Comparison of ENCODE assay signal across 10 cellular contexts in the genomic region with DNA sequence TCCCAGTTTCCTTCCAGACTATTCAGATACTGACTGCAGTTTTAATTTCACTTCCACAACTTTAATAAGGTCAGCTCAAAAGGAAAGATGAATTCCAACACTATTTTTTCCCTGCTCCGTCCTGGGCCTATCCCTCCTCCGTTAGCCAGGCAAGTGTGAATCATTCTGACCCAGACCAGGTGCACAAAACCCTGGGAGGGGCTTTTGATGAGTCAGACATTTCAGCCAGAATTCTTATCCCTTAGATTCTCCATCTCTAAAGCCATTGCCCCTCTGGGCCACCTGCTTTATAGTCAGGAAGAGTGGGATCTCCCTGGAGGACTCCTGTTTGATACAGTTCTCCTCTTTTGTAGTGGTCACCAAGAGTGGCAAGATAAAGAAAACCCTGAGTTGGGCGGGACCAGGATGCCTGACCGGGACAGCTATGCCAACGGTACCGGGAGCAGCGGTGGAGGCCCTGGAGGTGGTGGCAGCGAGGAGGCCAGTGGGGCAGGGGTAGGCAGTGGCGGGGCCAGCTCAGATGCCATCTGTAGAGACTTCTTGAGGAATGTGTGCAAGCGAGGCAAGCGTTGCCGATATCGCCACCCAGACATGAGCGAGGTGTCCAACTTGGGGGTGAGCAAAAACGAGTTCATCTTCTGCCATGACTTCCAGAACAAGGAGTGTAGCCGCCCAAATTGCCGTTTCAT. TPM values are rescaled to one million over a fixed set of nuclear protein-coding genes. Genes with fewer than 3 reads are reported as not detected.
DNase-seq lines count a peak whose midpoint lies in the region; ATAC-seq, FAIRE-seq and TF ChIP-seq lines count a peak whose summit lies in the region.
"Had no signal": no experiment of that assay in that cellular context is flagged by ENCODE, and none has a peak within 500 bp of the region (broad histone marks: within the 10 kb centered on the region; RNA-seq: fewer than 3 reads in every experiment).

No MANE protein-coding gene starts in this region.

- peaks cover 18% of the 10 kb centered on the region for H3K4me1 Mint-ChIP-seq in GM23338
- peaks cover 36% of the 10 kb centered on the region for H3K4me1 Mint-ChIP-seq in T-helper 2 cell treated with Interferon-gamma antibody and Interleukin-4, amounts not matched to agents 5 μg/mL and 100 μg/mL, for 36 hours (ENCODE audit: low read depth)

- peak overlapping the region; percentile 64; the same call in 1 of the 2 replicates for H3K9ac ChIP-seq in SU-DHL-6 (ENCODE audit: low read length)
- peak overlapping the region in 2 of 3 donors; percentile 75 to 95 for H3K9ac ChIP-seq in skeletal muscle tissue (ENCODE audit: low read depth in 1 of 3, low read length in 3 of 3)

- intact Hi-C loops in right cardiac atrium (cut with DNase I): loop anchor here in 3 of 4 donors (5.0 to 10.0 kb wide), 3 partner anchors 42 to 67 kb away; partner anchors contain the start of gene SMARCC2 (in 2 of the 3)

- H3K4me3 ChIP-seq in GM23338 (peak overlapping the region; percentile 20; the same call in 1 of the 2 replicates), SU-DHL-6 (ENCODE audit: insufficient read depth, low read length, poor library complexity, severe bottlenecking) (no peak overlapping the region), right cardiac atrium (ENCODE audit: low read length) (no peak overlapping the region), skeletal muscle tissue (ENCODE audit: low read length in 3 of 3) (peak overlapping the region; percentile 25 to 56 (median 53)), foreskin fibroblast (ENCODE audit: low read depth in 1 of 2, low read length in 2 of 2) (no peak overlapping the region)
- H3K4me3 ChIP-seq: thyroid gland had no signal

- no peak for ATAC-seq in GM23338
- no peak for ATAC-seq in right cardiac atrium
- no peak for ATAC-seq in GM18858 (IDR thresholded peaks at IDR 0.05; ENCODE audit: unreplicated experiment)

- H3K27ac Mint-ChIP-seq in GM23338: no peak overlapping the region
- H3K27ac Mint-ChIP-seq in T-helper 2 cell treated with Interferon-gamma antibody and Interleukin-4, amounts not matched to agents 5 μg/mL and 100 μg/mL, for 36 hours: no peak overlapping the region

- H3K4me3 Mint-ChIP-seq in GM23338: peak overlapping the region; percentile 37; the same call in 1 of the 3 replicates
- H3K4me3 Mint-ChIP-seq in T-helper 2 cell treated with Interferon-gamma antibody and Interleukin-4, amounts not matched to agents 5 μg/mL and 100 μg/mL, for 36 hours: no peak overlapping the region

- TF ChIP-seq CTCF in GM23338 (conservative IDR thresholded peaks at IDR 0.05; ENCODE audit: low read depth in 2 of 2): no peak
- no peak for TF ChIP-seq CTCF in SU-DHL-6 (IDR thresholded peaks at IDR 0.05; ENCODE audit: insufficient read depth, low read length, poor library complexity, severe bottlenecking)
- TF ChIP-seq CTCF in foreskin fibroblast (IDR thresholded peaks at IDR 0.05; ENCODE audit: low read depth, low read length): no peak

- no peak overlapping the region for H3K27ac ChIP-seq in GM23338 (ENCODE audit: low read depth)
- no peak overlapping the region for H3K27ac ChIP-seq in SU-DHL-6 (ENCODE audit: low read depth, low read length)
- no peak overlapping the region for H3K27ac ChIP-seq in right cardiac atrium (ENCODE audit: low read length)
- H3K27ac ChIP-seq in skeletal muscle tissue (ENCODE audit: low read depth, low read length): peak overlapping the region; percentile 94

- no peaks in the 10 kb centered on the region for H3K27me3 ChIP-seq in GM23338 (ENCODE audit: insufficient read depth)
- no peaks in the 10 kb centered on the region for H3K27me3 ChIP-seq in SU-DHL-6 (ENCODE audit: low read length)
- H3K27me3 ChIP-seq in right cardiac atrium (ENCODE audit: control insufficient read depth, insufficient read depth): no peaks in the 10 kb centered on the region
- H3K27me3 ChIP-seq in skeletal muscle tissue (ENCODE audit: control insufficient read depth in 3 of 3, insufficient read depth in 3 of 3, low read length in 3 of 3): no peaks in the 10 kb centered on the region
- H3K27me3 ChIP-seq: thyroid gland had no signal

- H3K9me2 ChIP-seq in GM23338 (ENCODE audit: insufficient read depth) (no peaks in the 10 kb centered on the region), SU-DHL-6 (replicated peaks; ENCODE audit: insufficient read depth, low read length) (no peaks in the 10 kb centered on the region)

- WGBS in right cardiac atrium: 86% methylated on average over 17 of the region's 17 CpGs

- no peak overlapping the region for H2AFZ ChIP-seq in GM23338
- H2AFZ ChIP-seq in SU-DHL-6 (ENCODE audit: low read depth, low read length, severe bottlenecking): no peak overlapping the region

- peaks cover 12% of the 10 kb centered on the region for H3K79me2 ChIP-seq in GM23338 (replicated peaks; ENCODE audit: insufficient read depth)
- H3K79me2 ChIP-seq in SU-DHL-6 (ENCODE audit: insufficient read depth, low read length): peaks cover 21% of the 10 kb centered on the region

- H3K9me3 Mint-ChIP-seq in GM23338: peaks cover 6% of the 10 kb centered on the region; the same call in 2 of the 3 replicates
- no peaks in the 10 kb centered on the region for H3K9me3 Mint-ChIP-seq in T-helper 2 cell treated with Interferon-gamma antibody and Interleukin-4, amounts not matched to agents 5 μg/mL and 100 μg/mL, for 36 hours

- peaks cover 19% of the 10 kb centered on the region for H3K27me3 Mint-ChIP-seq in GM23338 (ENCODE audit: insufficient read depth, low read depth, poor library complexity)
- no peaks in the 10 kb centered on the region for H3K27me3 Mint-ChIP-seq in T-helper 2 cell treated with Interferon-gamma antibody and Interleukin-4, amounts not matched to agents 5 μg/mL and 100 μg/mL, for 36 hours (ENCODE audit: low read depth)

- H3K4me1 ChIP-seq in GM23338 (ENCODE audit: insufficient read depth) (peaks cover 10% of the 10 kb centered on the region), right cardiac atrium (ENCODE audit: control insufficient read depth, insufficient read depth, low read length) (peaks cover 6% of the 10 kb centered on the region), skeletal muscle tissue (ENCODE audit: control insufficient read depth in 3 of 3, insufficient read depth in 3 of 3, low read length in 3 of 3) (peaks cover 63 to 77% (median 75%) of the 10 kb centered on the region in 3 donors)

- H3K9me3 ChIP-seq in SU-DHL-6 (ENCODE audit: insufficient read depth, low read length) (no peaks in the 10 kb centered on the region), right cardiac atrium (ENCODE audit: control insufficient read depth, low read length) (no peaks in the 10 kb centered on the region), skeletal muscle tissue (ENCODE audit: control insufficient read depth in 3 of 3, low read length in 3 of 3) (no peaks in the 10 kb centered on the region)
- H3K9me3 ChIP-seq: thyroid gland had no signal

- DNase-seq in GM23338 (ENCODE audit: low spot score): no peak
- DNase-seq in right cardiac atrium: peak in 2 of 3 donors; percentile 60 to 62
- DNase-seq in frontal cortex (ENCODE audit: low spot score in 2 of 2): no peak
- no peak for DNase-seq in foreskin fibroblast
- DNase-seq in T-helper 2 cell treated with Interferon-gamma antibody and Interleukin-4, amounts not matched to agents 5 μg/mL and 100 μg/mL, for 36 hours (ENCODE audit: low spot score): no peak
- DNase-seq: central memory CD4-positive, alpha-beta T cell had no signal

- H3F3A ChIP-seq in GM23338 (replicated peaks; ENCODE audit: low read depth) (peaks cover 18% of the 10 kb centered on the region), SU-DHL-6 (ENCODE audit: insufficient read depth) (peaks cover 39% of the 10 kb centered on the region)

- FAIRE-seq in frontal cortex (lab: Jason Lieb, UNC): no peak

- H4K20me1 ChIP-seq in GM23338 (replicated peaks; ENCODE audit: insufficient read depth) (no peaks in the 10 kb centered on the region), SU-DHL-6 (ENCODE audit: low read depth, low read length) (no peaks in the 10 kb centered on the region)

- peaks cover 33% of the 10 kb centered on the region for H3K36me3 Mint-ChIP-seq in GM23338 (ENCODE audit: low read depth)
- peaks cover 33% of the 10 kb centered on the region for H3K36me3 Mint-ChIP-seq in T-helper 2 cell treated with Interferon-gamma antibody and Interleukin-4, amounts not matched to agents 5 μg/mL and 100 μg/mL, for 36 hours (ENCODE audit: low read depth)

- H3K36me3 ChIP-seq in GM23338 (ENCODE audit: insufficient read depth) (peaks cover 4% of the 10 kb centered on the region; the same call in 1 of the 2 replicates), SU-DHL-6 (ENCODE audit: low read length) (peaks cover 5% of the 10 kb centered on the region; the same call in 1 of the 2 replicates), skeletal muscle tissue (ENCODE audit: control insufficient read depth in 3 of 3, insufficient read depth in 3 of 3, low read length in 3 of 3) (peaks cover 11 to 15% (median 14%) of the 10 kb centered on the region in 3 donors)

- H3K4me2 ChIP-seq in GM23338 (no peak overlapping the region), SU-DHL-6 (ENCODE audit: low read depth, low read length, poor library complexity, severe bottlenecking) (peak overlapping the region; percentile 82)

RNA-seq across cellular contexts. Expression of gene ZC3H10, which starts 2.2 kb away (rescaled TPM):
- total RNA-seq in GM23338 (2014; rRNA removed; shearing (Covaris generic)): 4.2 and 5.4 TPM in 2 replicates
- polyA plus RNA-seq in GM23338 (2016; fragmentation: Nextera tagmentation; extraction: Ambion mirVana): 2.2 and 2.7 TPM in 2 replicates
- total RNA-seq in right cardiac atrium: 1 to 10 TPM; 6.1 to 8.6 (median 6.7) TPM
- polyA plus RNA-seq in right cardiac atrium: 2.7 TPM
- total RNA-seq in skeletal muscle tissue: 5.7 TPM
- total RNA-seq in frontal cortex: 8.2 TPM

RNA-seq across cellular contexts. Expression of gene RPL41, which starts 3.9 kb away (rescaled TPM):
- 1,633 and 2,039 TPM in 2 replicates for total RNA-seq in GM23338 (2014; rRNA removed; shearing (Covaris generic))
- polyA plus RNA-seq in GM23338 (2016; fragmentation: Nextera tagmentation; extraction: Ambion mirVana) (3,858 and 3,875 TPM in 2 replicates), right cardiac atrium (2,026 TPM)
- total RNA-seq in right cardiac atrium (1,000 to 10,000 TPM; 2,156 to 2,505 (median 2,353) TPM), skeletal muscle tissue (4,392 TPM), frontal cortex (1,399 TPM)

RNA-seq across cellular contexts. Expression of gene ESYT1, which starts 7.8 kb away (rescaled TPM):
- 97.2 and 142 TPM in 2 replicates for total RNA-seq in GM23338 (2014; rRNA removed; shearing (Covaris generic))
- 23.3 and 26.2 TPM in 2 replicates for polyA plus RNA-seq in GM23338 (2016; fragmentation: Nextera tagmentation; extraction: Ambion mirVana)
- 10 to 100 TPM; 30.7 to 38.5 (median 33.6) TPM for total RNA-seq in right cardiac atrium
- 29.1 TPM for polyA plus RNA-seq in right cardiac atrium
- 149 TPM for total RNA-seq in skeletal muscle tissue
- 26.5 TPM for total RNA-seq in frontal cortex

RNA-seq across cellular contexts. Expression of gene PA2G4, which starts 15.9 kb away (rescaled TPM):
- 231 and 237 TPM in 2 replicates for total RNA-seq in GM23338 (2014; rRNA removed; shearing (Covaris generic))
- 349 and 373 TPM in 2 replicates for polyA plus RNA-seq in GM23338 (2016; fragmentation: Nextera tagmentation; extraction: Ambion mirVana)
- total RNA-seq in right cardiac atrium: 10 to 100 TPM; 65.5 to 77.6 (median 74.2) TPM
- polyA plus RNA-seq in right cardiac atrium: 73.3 TPM
- 53.8 TPM for total RNA-seq in skeletal muscle tissue
- total RNA-seq in frontal cortex: 74.6 TPM

RNA-seq across cellular contexts. Expression of gene MYL6B, which starts 32.1 kb away (rescaled TPM):
- total RNA-seq in GM23338 (2014; rRNA removed; shearing (Covaris generic)): 96.9 and 103 TPM in 2 replicates
- 164 and 170 TPM in 2 replicates for polyA plus RNA-seq in GM23338 (2016; fragmentation: Nextera tagmentation; extraction: Ambion mirVana)
- 10 to 100 TPM; 48.4 to 74.6 (median 60.2) TPM for total RNA-seq in right cardiac atrium
- polyA plus RNA-seq in right cardiac atrium: 65.7 TPM
- 451 TPM for total RNA-seq in skeletal muscle tissue
- total RNA-seq in frontal cortex: 123 TPM

Comparison
In these comparisons a context has a peak if more than half of its experiments do, and no peak if none do; other contexts are left out.
1. DNase-seq: peak in right cardiac atrium (2 of 3); none in GM23338 (single experiment), frontal cortex (0 of 2), foreskin fibroblast (0 of 2) and T-helper 2 cell treated with Interferon-gamma antibody and Interleukin-4, amounts not matched to agents 5 μg/mL and 100 μg/mL, for 36 hours (single experiment).
2. H3K4me3 ChIP-seq: peak in GM23338 (single experiment) and skeletal muscle tissue (3 of 3); none in SU-DHL-6 (single experiment), right cardiac atrium (single experiment) and foreskin fibroblast (0 of 2).